8 cellular contexts compared by ENCODE assay signal in the genomic region with DNA sequence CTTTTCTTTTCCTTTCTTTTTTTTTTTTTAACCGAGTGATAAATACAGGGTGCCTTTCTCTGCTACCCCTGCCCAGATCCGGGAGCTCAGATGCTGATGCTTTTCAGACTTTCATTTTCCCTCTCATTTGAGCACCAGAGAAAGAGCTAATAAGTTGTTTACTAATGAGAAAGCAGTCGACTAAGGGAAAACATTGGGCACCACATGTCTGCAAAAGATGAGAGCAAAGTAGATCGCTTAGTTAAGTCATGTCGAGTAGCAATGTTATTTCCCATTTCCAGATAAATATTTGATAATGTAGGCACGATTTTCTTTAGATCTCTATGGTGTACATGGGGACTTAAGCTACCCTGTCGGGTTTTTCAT. TPM values are rescaled to one million over a fixed set of nuclear protein-coding genes. Genes with fewer than 3 reads are reported as not detected.
DNase-seq lines count a peak whose midpoint lies in the region; ATAC-seq, FAIRE-seq and TF ChIP-seq lines count a peak whose summit lies in the region.

No MANE protein-coding gene starts in this region.

- TF ChIP-seq CTCF in 22Rv1 (IDR thresholded peaks at IDR 0.05) (no peak), fibroblast of the aortic adventitia (IDR thresholded peaks at IDR 0.05; ENCODE audit: insufficient read depth, low read length) (no peak)

- ATAC-seq in GM21381 (IDR thresholded peaks at IDR 0.05; ENCODE audit: unreplicated experiment) (no peak), HG03039 (IDR thresholded peaks at IDR 0.05; ENCODE audit: unreplicated experiment) (no peak)

- DNase-seq in GM19239 (ENCODE audit: insufficient read length, low spot score) (no peak), SW480 (ENCODE audit: low spot score) (peak; percentile 11), fibroblast of the aortic adventitia (ENCODE audit: low read depth) (peak; percentile 6), skeletal muscle cell (ENCODE audit: low read depth) (no peak), H54 (ENCODE audit: insufficient read length, low spot score) (no peak)

- peak overlapping the region; percentile 84 for H3K4me3 ChIP-seq in fibroblast of the aortic adventitia (ENCODE audit: low read depth, low read length)
- peak overlapping the region; percentile 98 for H3K4me3 ChIP-seq in skeletal muscle cell (ENCODE audit: low read depth, low read length)

- FAIRE-seq in GM19239 (lab: Jason Lieb, UNC) = peak; percentile 78
- FAIRE-seq in H54 (lab: Jason Lieb, UNC) = no peak

- no peak for TF ChIP-seq POLR2A in H54 (IDR thresholded peaks at IDR 0.05; ENCODE audit: low read depth, low read length)

- H3K27ac ChIP-seq in 22Rv1 = peak overlapping the region; percentile 94

RNA-seq across cellular contexts. Expression of a gene that starts 1.1 kb away (rescaled TPM):
- total RNA-seq in fibroblast of the aortic adventitia (ENCODE audit: low replicate concordance) = 40.1 and 58.8 TPM in 2 replicates

Comparison
In these comparisons a context has a peak if more than half of its experiments do, and no peak if none do; other contexts are left out.
1. DNase-seq: peak in SW480 (single experiment) and fibroblast of the aortic adventitia (single experiment); none in GM19239 (single experiment), skeletal muscle cell (single experiment) and H54 (single experiment).